22 cellular contexts compared by ENCODE assay signal in the genomic region with DNA sequence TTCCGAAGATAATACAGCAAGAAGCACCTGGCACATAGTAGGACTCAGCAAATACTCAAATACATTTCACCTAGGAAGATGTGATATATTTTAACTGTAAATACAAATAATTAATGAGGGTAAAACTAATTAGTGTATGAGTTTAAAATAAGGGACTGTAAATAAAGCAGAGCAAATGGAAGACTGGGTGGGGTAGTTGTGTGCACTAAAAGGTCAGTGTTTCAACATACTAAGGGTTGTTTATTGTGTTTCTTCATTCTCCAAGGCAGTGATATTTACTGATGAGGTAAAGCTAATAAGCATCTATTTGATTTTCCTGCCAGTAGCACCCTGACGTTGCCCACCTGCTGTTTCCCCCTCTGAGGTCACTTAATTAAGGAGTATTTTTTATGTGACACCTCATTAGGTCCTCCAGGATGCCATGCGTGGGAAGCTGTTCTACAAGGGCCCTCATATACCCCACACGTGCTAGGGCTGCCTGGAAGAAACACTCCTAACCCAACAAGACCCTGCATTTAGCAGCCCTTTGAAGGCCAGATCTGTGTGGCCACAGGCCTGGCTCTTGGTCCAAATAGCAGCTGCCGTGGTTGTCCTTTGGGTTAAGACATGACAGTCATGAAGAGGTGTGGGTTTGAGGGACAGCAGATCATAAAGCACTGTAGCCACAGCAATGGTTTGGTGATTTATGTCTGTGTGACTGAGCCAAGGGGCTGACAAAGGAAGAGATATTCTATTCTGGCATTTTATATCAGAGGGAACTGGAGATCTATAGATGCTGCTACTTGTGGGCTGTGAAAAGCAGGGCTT.
DNase-seq lines count a peak whose midpoint lies in the region; ATAC-seq and TF ChIP-seq lines count a peak whose summit lies in the region.
"Had no signal": no experiment of that assay in that cellular context is flagged by ENCODE, and none has a peak within 500 bp of the region (broad histone marks: within the 10 kb centered on the region; RNA-seq: fewer than 3 reads in every experiment).

No MANE protein-coding gene starts in this region.

- ATAC-seq in left lung (peak; percentile 45), HG03175 (IDR thresholded peaks at IDR 0.05; ENCODE audit: unreplicated experiment) (no peak)
- ATAC-seq: activated CD8-positive, alpha-beta memory T cell treated with anti-CD3 and anti-CD28 coated beads, Interleukin-2, amount 10 ng/mL, durations not matched to agents 7 days and 5 days had no signal

- no peaks in the 10 kb centered on the region for H3K9me3 ChIP-seq in left lung
- H3K9me3 ChIP-seq: ovary, stomach, upper lobe of left lung had no signal

- no peak overlapping the region for H3K27ac ChIP-seq in left lung
- H3K27ac ChIP-seq: HL-60, ovary, stomach, upper lobe of left lung had no signal

- no peak overlapping the region for H3K27ac Mint-ChIP-seq in activated T-helper 1 cell treated with anti-CD3 and anti-CD28 coated beads, Interleukin-12 subunit alpha, Interleukin-12 subunit beta, Interleukin-2, Interleukin-4 antibody, amounts not matched to agents 30 ng/mL and 10 ng/mL and 1 ng/mL, durations not matched to agents 14 hours and 24 hours and 36 hours
- H3K27ac Mint-ChIP-seq: H9; T-helper 2 cell treated with Interferon-gamma antibody and Interleukin-4, amounts not matched to agents 5 μg/mL and 100 μg/mL, for 36 hours had no signal

- H3K4me1 ChIP-seq in left lung = no peaks in the 10 kb centered on the region
- H3K4me1 ChIP-seq: stomach, upper lobe of left lung had no signal

- no peaks in the 10 kb centered on the region for H3K27me3 ChIP-seq in left lung
- H3K27me3 ChIP-seq: ovary, stomach, upper lobe of left lung had no signal

- H3K9me3 Mint-ChIP-seq in activated T-helper 1 cell treated with anti-CD3 and anti-CD28 coated beads, Interleukin-12 subunit alpha, Interleukin-12 subunit beta, Interleukin-2, Interleukin-4 antibody, amounts not matched to agents 30 ng/mL and 10 ng/mL and 1 ng/mL, durations not matched to agents 14 hours and 24 hours and 36 hours = peaks cover 59% of the 10 kb centered on the region

- DNase-seq in COLO668 (lab: John Stamatoyannopoulos, UW; ENCODE audit: unreplicated experiment) (peak; percentile 51), HuH-7.5 (ENCODE audit: low spot score) (peak; percentile 4), SHP77 (lab: John Stamatoyannopoulos, UW) (peak; percentile 75 to 85), left lung (no peak), DMS79 (lab: John Stamatoyannopoulos, UW) (no peak)
- no peak for DNase-seq in activated T-helper 1 cell treated with anti-CD3 and anti-CD28 coated beads, Interleukin-12 subunit alpha, Interleukin-12 subunit beta, Interleukin-2, Interleukin-4 antibody, amounts not matched to agents 30 ng/mL and 10 ng/mL and 1 ng/mL, durations not matched to agents 14 hours and 24 hours and 36 hours (ENCODE audit: low spot score)
- DNase-seq: activated CD4-positive, alpha-beta T cell treated with anti-CD3 and anti-CD28 coated beads for 1 hour; activated CD8-positive, alpha-beta memory T cell treated with anti-CD3 and anti-CD28 coated beads, Interleukin-2, amount 10 ng/mL, durations not matched to agents 7 days and 5 days; amniotic stem cell; CD8-positive, alpha-beta memory T cell; cerebellar nuclear complex; H9; KG1; mammary epithelial cell; NCI-H146; ovary; Right ventricle myocardium superior; stomach; upper lobe of left lung had no signal

- intact Hi-C loops in left lung (cut with DNase I) = no loop called here
- intact Hi-C loops in activated T-helper 1 cell treated with anti-CD3 and anti-CD28 coated beads, Interleukin-12 subunit alpha, Interleukin-12 subunit beta, Interleukin-2, Interleukin-4 antibody, amounts not matched to agents 30 ng/mL and 10 ng/mL and 1 ng/mL, durations not matched to agents 14 hours and 24 hours and 36 hours (cut with micrococcal nuclease) = no loop called here

- no peaks in the 10 kb centered on the region for H3K27me3 Mint-ChIP-seq in activated T-helper 1 cell treated with anti-CD3 and anti-CD28 coated beads, Interleukin-12 subunit alpha, Interleukin-12 subunit beta, Interleukin-2, Interleukin-4 antibody, amounts not matched to agents 30 ng/mL and 10 ng/mL and 1 ng/mL, durations not matched to agents 14 hours and 24 hours and 36 hours (ENCODE audit: insufficient read depth)
- H3K27me3 Mint-ChIP-seq: activated CD8-positive, alpha-beta memory T cell treated with anti-CD3 and anti-CD28 coated beads, Interleukin-2, amount 10 ng/mL, durations not matched to agents 7 days and 5 days had no signal

- H3K4me3 Mint-ChIP-seq in activated T-helper 1 cell treated with anti-CD3 and anti-CD28 coated beads, Interleukin-12 subunit alpha, Interleukin-12 subunit beta, Interleukin-2, Interleukin-4 antibody, amounts not matched to agents 30 ng/mL and 10 ng/mL and 1 ng/mL, durations not matched to agents 14 hours and 24 hours and 36 hours = no peak overlapping the region
- H3K4me3 Mint-ChIP-seq: activated CD8-positive, alpha-beta memory T cell treated with anti-CD3 and anti-CD28 coated beads, Interleukin-2, amount 10 ng/mL, durations not matched to agents 7 days and 5 days; CD8-positive, alpha-beta memory T cell; H9; T-helper 2 cell treated with Interferon-gamma antibody and Interleukin-4, amounts not matched to agents 5 μg/mL and 100 μg/mL, for 36 hours had no signal

- H3K36me3 Mint-ChIP-seq in activated T-helper 1 cell treated with anti-CD3 and anti-CD28 coated beads, Interleukin-12 subunit alpha, Interleukin-12 subunit beta, Interleukin-2, Interleukin-4 antibody, amounts not matched to agents 30 ng/mL and 10 ng/mL and 1 ng/mL, durations not matched to agents 14 hours and 24 hours and 36 hours (ENCODE audit: low read depth) = peaks cover 53% of the 10 kb centered on the region

- H3K4me1 Mint-ChIP-seq in activated T-helper 1 cell treated with anti-CD3 and anti-CD28 coated beads, Interleukin-12 subunit alpha, Interleukin-12 subunit beta, Interleukin-2, Interleukin-4 antibody, amounts not matched to agents 30 ng/mL and 10 ng/mL and 1 ng/mL, durations not matched to agents 14 hours and 24 hours and 36 hours (ENCODE audit: low read depth) = peaks cover 38% of the 10 kb centered on the region
- H3K4me1 Mint-ChIP-seq: CD8-positive, alpha-beta memory T cell had no signal

- no peak for TF ChIP-seq CTCF in left lung (IDR thresholded peaks at IDR 0.05)

- no peak overlapping the region for H3K4me3 ChIP-seq in left lung
- H3K4me3 ChIP-seq: ovary, stomach, upper lobe of left lung had no signal

- no peaks in the 10 kb centered on the region for H3K36me3 ChIP-seq in left lung
- H3K36me3 ChIP-seq: ovary, stomach, upper lobe of left lung had no signal

Comparison
In these comparisons a context has a peak if more than half of its experiments do, and no peak if none do; other contexts are left out.
1. DNase-seq: peak in COLO668 (single experiment), HuH-7.5 (single experiment) and SHP77 (2 of 2); none in left lung (0 of 2), DMS79 (single experiment) and activated T-helper 1 cell treated with anti-CD3 and anti-CD28 coated beads, Interleukin-12 subunit alpha, Interleukin-12 subunit beta, Interleukin-2, Interleukin-4 antibody, amounts not matched to agents 30 ng/mL and 10 ng/mL and 1 ng/mL, durations not matched to agents 14 hours and 24 hours and 36 hours (single experiment).